In genomic region chr1:160375788-160376524, GRCh38 we compare ENCODE assay signal across 8 cellular contexts. TPM values are rescaled to one million over a fixed set of nuclear protein-coding genes. Genes with fewer than 3 reads are reported as not detected.
DNase-seq lines count a peak whose midpoint lies in the region; ATAC-seq and TF ChIP-seq lines count a peak whose summit lies in the region.
"Had no signal": no experiment of that assay in that cellular context is flagged by ENCODE, and none has a peak within 500 bp of the region (broad histone marks: within the 10 kb centered on the region; RNA-seq: fewer than 3 reads in every experiment).

No MANE protein-coding gene starts in this region.

- peak overlapping the region; percentile 35 for H3K4me3 Mint-ChIP-seq in natural killer cell

- ATAC-seq in GM18867 (IDR thresholded peaks at IDR 0.05; ENCODE audit: unreplicated experiment) (peak; percentile 74), natural killer cell (peak; percentile 71 to 87 (median 82)), GM18870 (IDR thresholded peaks at IDR 0.05; ENCODE audit: unreplicated experiment) (no peak), GM18498 (IDR thresholded peaks at IDR 0.05; ENCODE audit: unreplicated experiment) (no peak)

- DNase-seq in MM.1S, result no peak
- DNase-seq in cerebellar cortex (ENCODE audit: low spot score), result peak; percentile 28
- DNase-seq in natural killer cell, result peak; percentile 25
- DNase-seq in NCI-H1417 (lab: John Stamatoyannopoulos, UW), result no peak

- H3K4me2 ChIP-seq in MM.1S (ENCODE audit: low read depth, low read length), result peak overlapping the region; percentile 24; the same call in 1 of the 2 replicates

- no peaks in the 10 kb centered on the region for H3K9me2 ChIP-seq in MM.1S (replicated peaks; ENCODE audit: insufficient read depth, low read length)

- intact Hi-C loops in natural killer cell (cut with micrococcal nuclease), result loop anchor here (1.0 to 10.0 kb wide), 5 partner anchors 183 to 441 kb away; no protein-coding TSS in a partner anchor

- no peaks in the 10 kb centered on the region for H3K79me2 ChIP-seq in MM.1S (ENCODE audit: low read length)

- H3K36me3 Mint-ChIP-seq in natural killer cell, result no peaks in the 10 kb centered on the region

- peak overlapping the region; percentile 48 for H2AFZ ChIP-seq in MM.1S (ENCODE audit: low read length)

- H3K4me1 Mint-ChIP-seq in natural killer cell, result peaks cover 15 to 18% of the 10 kb centered on the region in 2 donors

- peak overlapping the region; percentile 37 to 88 for H3K27ac Mint-ChIP-seq in natural killer cell

- H3K9me3 Mint-ChIP-seq in natural killer cell, result no peaks in the 10 kb centered on the region

- H3K9ac ChIP-seq in MM.1S (ENCODE audit: low read length), result no peak overlapping the region

- peaks cover 4% of the 10 kb centered on the region; the same call in 1 of the 2 replicates for H3K4me1 ChIP-seq in MM.1S (ENCODE audit: low read length)

- H3K9me3 ChIP-seq in MM.1S (replicated peaks; ENCODE audit: insufficient read depth, low read length), result no peaks in the 10 kb centered on the region

- no peaks in the 10 kb centered on the region for H4K20me1 ChIP-seq in MM.1S (ENCODE audit: insufficient read depth, low read length)

- H3K4me3 ChIP-seq in MM.1S (ENCODE audit: low read length), result no peak overlapping the region

- no peak overlapping the region for H3K27ac ChIP-seq in MM.1S (ENCODE audit: low read length)

- peaks cover 0 to 13% of the 10 kb centered on the region in 2 donors for H3K27me3 Mint-ChIP-seq in natural killer cell (ENCODE audit: low read depth in 2 of 2)

- no peaks in the 10 kb centered on the region for H3K36me3 ChIP-seq in MM.1S (replicated peaks; ENCODE audit: insufficient read depth, low read length)

- TF ChIP-seq CTCF in MM.1S (IDR thresholded peaks at IDR 0.05; ENCODE audit: low read length), result no peak
- TF ChIP-seq CTCF in natural killer cell (IDR thresholded peaks at IDR 0.05), result no peak

- H3F3A ChIP-seq in MM.1S (ENCODE audit: insufficient read depth, low read length), result no peaks in the 10 kb centered on the region

- no peaks in the 10 kb centered on the region for H3K27me3 ChIP-seq in MM.1S (replicated peaks; ENCODE audit: insufficient read depth, low read length)

RNA-seq across cellular contexts. Expression of gene NHLH1, which starts 9.1 kb away (rescaled TPM):
- total RNA-seq in natural killer cell, result under 1 TPM in 2 of 3 donors, not detected in 1; 0.13 to 0.16 TPM

RNA-seq across cellular contexts. Expression of gene VANGL2, which starts 24.4 kb away (rescaled TPM):
- under 1 TPM in 1 of 3 donors, not detected in 2; 0.08 TPM for total RNA-seq in natural killer cell
- total RNA-seq: T-helper 1 cell treated with Interleukin-12 subunit alpha and Interleukin-12 subunit beta and Interleukin-4 antibody, amounts not matched to agents 30 ng/mL and 1 ng/mL, for 36 hours had no signal

RNA-seq across cellular contexts. Expression of gene NCSTN, which starts 32.8 kb away (rescaled TPM):
- 100 to 1,000 TPM; 104 to 140 (median 110) TPM for total RNA-seq in natural killer cell

RNA-seq across cellular contexts. Expression of gene COPA, which starts 32.9 kb away (rescaled TPM):
- 100 to 1,000 TPM; 140 to 167 (median 148) TPM for total RNA-seq in natural killer cell

Comparison
In these comparisons a context has a peak if more than half of its experiments do, and no peak if none do; other contexts are left out.
1. ATAC-seq: peak in GM18867 (single experiment) and natural killer cell (3 of 3); none in GM18870 (single experiment) and GM18498 (single experiment).
2. DNase-seq: peak in cerebellar cortex (single experiment) and natural killer cell (single experiment); none in MM.1S (single experiment) and NCI-H1417 (0 of 3).